ENCODE assay signal across 1 cellular context in the genomic region with DNA sequence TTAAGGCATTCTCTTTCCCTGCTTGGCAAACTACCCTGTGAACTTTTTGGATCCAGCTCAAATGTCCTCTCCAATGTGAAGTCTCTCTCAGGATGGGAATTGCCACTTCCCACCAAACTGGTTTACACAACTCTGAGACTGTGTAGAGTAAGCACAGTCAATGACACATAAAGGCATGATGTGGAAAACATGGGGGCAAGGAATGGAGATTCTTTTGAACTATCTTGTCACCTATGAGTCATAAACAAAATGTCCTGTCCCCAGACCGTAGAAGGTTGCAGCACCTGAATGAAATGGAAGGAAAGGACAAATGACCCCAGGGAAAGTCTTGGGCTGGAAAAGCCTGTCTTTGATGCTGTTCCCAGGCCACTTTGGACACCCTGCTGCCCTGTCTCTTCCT.
TF ChIP-seq lines count a peak whose summit lies in the region.

No MANE protein-coding gene starts in this region.

TF ChIP-seq in A549, 52 proteins besides CTCF, POLR2A, EP300 and RAD21 (continued from another document):
- TF ChIP-seq FOSL2 (IDR thresholded peaks at IDR 0.05): no peak
- 0 out of 2 replicates have a peak, but pooled peaks have one; percentile 29 for TF ChIP-seq FOSL2 (CRISPR knock-in tag; IDR thresholded peaks at IDR 0.05)
- TF ChIP-seq, protein P1, sequence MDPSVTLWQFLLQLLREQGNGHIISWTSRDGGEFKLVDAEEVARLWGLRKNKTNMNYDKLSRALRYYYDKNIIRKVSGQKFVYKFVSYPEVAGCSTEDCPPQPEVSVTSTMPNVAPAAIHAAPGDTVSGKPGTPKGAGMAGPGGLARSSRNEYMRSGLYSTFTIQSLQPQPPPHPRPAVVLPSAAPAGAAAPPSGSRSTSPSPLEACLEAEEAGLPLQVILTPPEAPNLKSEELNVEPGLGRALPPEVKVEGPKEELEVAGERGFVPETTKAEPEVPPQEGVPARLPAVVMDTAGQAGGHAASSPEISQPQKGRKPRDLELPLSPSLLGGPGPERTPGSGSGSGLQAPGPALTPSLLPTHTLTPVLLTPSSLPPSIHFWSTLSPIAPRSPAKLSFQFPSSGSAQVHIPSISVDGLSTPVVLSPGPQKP (IDR thresholded peaks at IDR 0.05; ENCODE audit: low read depth, low read length): no peak
- no peak for TF ChIP-seq CEBPB (IDR thresholded peaks at IDR 0.05)
- TF ChIP-seq HOXA7 (CRISPR knock-in tag; IDR thresholded peaks at IDR 0.05): no peak
- no peak for TF ChIP-seq NR3C1 (IDR thresholded peaks at IDR 0.05)
- no peak for TF ChIP-seq CHD2 (IDR thresholded peaks at IDR 0.05; ENCODE audit: low read length, partially characterized antibody)
